ENCODE assay signal across 7 cellular contexts in the genomic region with DNA sequence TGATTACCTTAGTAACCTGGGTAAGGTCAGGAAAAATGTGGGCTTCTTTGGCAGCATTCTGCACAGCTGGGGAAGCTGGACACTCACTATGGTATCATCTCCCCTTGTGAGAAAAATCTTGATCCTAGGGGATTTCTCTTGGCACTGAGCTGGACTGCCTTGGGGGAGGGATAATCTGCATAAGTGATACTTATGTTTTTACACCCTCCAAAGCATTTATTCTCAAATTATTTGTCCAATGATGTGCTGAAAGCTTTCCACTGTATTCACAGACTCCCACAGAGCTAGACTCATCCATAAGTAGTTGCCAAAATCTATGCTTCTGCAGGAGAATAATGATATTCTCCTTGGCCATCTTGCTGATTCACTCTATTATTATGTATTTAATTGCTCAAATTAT.
"Had no signal": no experiment of that assay in that cellular context is flagged by ENCODE, and none has a peak within 500 bp of the region (broad histone marks: within the 10 kb centered on the region; RNA-seq: fewer than 3 reads in every experiment).

No MANE protein-coding gene starts in this region.

- H3K36me3 ChIP-seq: HAP-1 had no signal

- H3K4me1 ChIP-seq: HAP-1 had no signal

- DNase-seq: GM23248, GOT3, H7, HFFc6, IMR-90 had no signal

- H3K27ac ChIP-seq: GM23248 had no signal

- H3K4me3 ChIP-seq: GM23248, HAP-1, K562 had no signal

- H2AFZ ChIP-seq: GM23248 had no signal

- H3K9ac ChIP-seq: GM23248 had no signal
